Comparison of ENCODE assay signal across 12 cellular contexts in the genomic region with DNA sequence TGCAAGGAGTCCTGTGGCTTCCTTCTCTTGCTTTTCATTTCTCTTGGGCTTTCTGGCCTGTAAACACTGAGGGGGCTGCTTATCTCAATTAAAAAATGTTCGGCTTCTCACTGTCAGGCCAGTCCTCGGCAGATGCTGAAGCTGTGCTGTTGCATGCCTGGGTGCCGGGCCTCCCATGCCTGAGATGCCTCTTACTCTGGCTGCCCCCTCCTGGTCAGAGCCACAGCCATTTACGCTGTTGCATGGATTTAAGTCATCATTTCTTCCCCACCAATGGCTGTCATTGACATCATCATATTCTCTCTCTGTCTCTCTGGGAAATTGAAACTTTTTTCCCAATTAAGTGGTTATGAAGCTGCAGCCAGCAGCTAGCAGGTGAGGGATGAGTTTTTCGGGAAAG. TPM values are rescaled to one million over a fixed set of nuclear protein-coding genes. Genes with fewer than 3 reads are reported as not detected.
DNase-seq lines count a peak whose midpoint lies in the region; ATAC-seq and TF ChIP-seq lines count a peak whose summit lies in the region.
"Had no signal": no experiment of that assay in that cellular context is flagged by ENCODE, and none has a peak within 500 bp of the region (broad histone marks: within the 10 kb centered on the region; RNA-seq: fewer than 3 reads in every experiment).

No MANE protein-coding gene starts in this region.

- TF ChIP-seq CTCF in kidney epithelial cell (IDR thresholded peaks at IDR 0.05; ENCODE audit: insufficient read depth, low read length, poor library complexity, severe bottlenecking) = peak; percentile 4

- DNase-seq in D341Med (ENCODE audit: low spot score) = peak; percentile 70
- peak; percentile 50 for DNase-seq in HuH-7 (ENCODE audit: low spot score)
- DNase-seq in amniotic epithelial cell (ENCODE audit: low read depth) = peak; percentile 14
- no peak for DNase-seq in kidney epithelial cell (ENCODE audit: low read depth)
- no peak for DNase-seq in stimulated activated naive CD4-positive, alpha-beta T cell treated with Interleukin-2 at 50 U/mL for 16 hours (lab: John Stamatoyannopoulos, UW)
- no peak for DNase-seq in middle frontal gyrus (ENCODE audit: extremely low spot score, low spot score)
- DNase-seq: NCI-H187, small intestine had no signal

- H3K4me3 ChIP-seq in kidney epithelial cell (ENCODE audit: low read depth, low read length) = no peak overlapping the region

- ATAC-seq in GM19463 (IDR thresholded peaks at IDR 0.05; ENCODE audit: unreplicated experiment) (no peak), HG03097 (IDR thresholded peaks at IDR 0.05; ENCODE audit: low FRiP score, unreplicated experiment) (no peak)

- no peaks in the 10 kb centered on the region for H3K36me3 ChIP-seq in kidney epithelial cell (ENCODE audit: control insufficient read depth, insufficient read depth, low read length)

- no peaks in the 10 kb centered on the region for H3K27me3 ChIP-seq in kidney epithelial cell (ENCODE audit: control insufficient read depth, insufficient read depth, low read length)

RNA-seq across cellular contexts. Expression of a gene that starts 53.7 kb away (rescaled TPM):
- not detected in 2 replicates for total RNA-seq in kidney epithelial cell
- total RNA-seq: glomerular endothelial cell, mesothelial cell of epicardium had no signal

Comparison
In these comparisons a context has a peak if more than half of its experiments do, and no peak if none do; other contexts are left out.
1. DNase-seq: peak in D341Med (single experiment), HuH-7 (single experiment) and amniotic epithelial cell (single experiment); none in kidney epithelial cell (single experiment), stimulated activated naive CD4-positive, alpha-beta T cell treated with Interleukin-2 at 50 U/mL for 16 hours (single experiment) and middle frontal gyrus (single experiment).